Comparison of ENCODE assay signal across 7 cellular contexts in genomic region chr1:207828046-207828445, GRCh38.
A peak's percentile ranks its signal among the peaks of the same experiment; 100 is the strongest.
DNase-seq lines count a peak whose midpoint lies in the region; ATAC-seq and TF ChIP-seq lines count a peak whose summit lies in the region.

No MANE protein-coding gene starts in this region.

- peak overlapping the region; percentile 73 for H3K27ac Mint-ChIP-seq in activated CD8-positive, alpha-beta T cell treated with anti-CD3 and anti-CD28 coated beads for 36 hours

- TF ChIP-seq CTCF in HL-60 (IDR thresholded peaks at IDR 0.05; ENCODE audit: insufficient read depth, low read length) (no peak), stomach (IDR thresholded peaks at IDR 0.05) (no peak)
- no peak for TF ChIP-seq CTCF in activated CD8-positive, alpha-beta T cell treated with anti-CD3 and anti-CD28 coated beads for 36 hours (IDR thresholded peaks at IDR 0.05)

- H3K4me3 ChIP-seq in HL-60 (replicated peaks; ENCODE audit: insufficient read depth, low read length) (no peak overlapping the region), right cardiac atrium (ENCODE audit: low read length) (no peak overlapping the region), stomach (no peak overlapping the region)

- no peaks in the 10 kb centered on the region for H3K9me3 Mint-ChIP-seq in activated CD8-positive, alpha-beta T cell treated with anti-CD3 and anti-CD28 coated beads for 36 hours

- no peak for TF ChIP-seq EP300 in stomach (IDR thresholded peaks at IDR 0.05)

- no peaks in the 10 kb centered on the region for H3K36me3 ChIP-seq in stomach

- intact Hi-C loops in activated CD8-positive, alpha-beta T cell treated with anti-CD3 and anti-CD28 coated beads for 36 hours (cut with micrococcal nuclease): loop anchor here (1.0 to 5.0 kb wide), 2 partner anchors 43 to 134 kb away; no protein-coding TSS in a partner anchor
- intact Hi-C loops in right cardiac atrium (cut with DNase I) (loop anchor here in 3 of 4 donors (2.0 to 10.0 kb wide), 4 partner anchors 39 to 137 kb away; no protein-coding TSS in a partner anchor), stomach (cut with DNase I; ENCODE audit: low total_unique reads) (no loop called here)

- no peak for DNase-seq in HL-60 (ENCODE audit: low read depth in 1 of 2, low spot score in 1 of 2)
- DNase-seq in activated CD8-positive, alpha-beta T cell treated with anti-CD3 and anti-CD28 coated beads for 36 hours: no peak
- DNase-seq in right cardiac atrium: no peak
- no peak for DNase-seq in stomach
- DNase-seq in KG1 (lab: John Stamatoyannopoulos, UW): no peak
- DNase-seq in NCI-H82 treated with DMSO at 0.1 percent for 48 hours (lab: John Stamatoyannopoulos, UW; ENCODE audit: unreplicated experiment): no peak
- no peak for DNase-seq in NCI-H1092 (lab: John Stamatoyannopoulos, UW)

- no peak for ATAC-seq in activated CD8-positive, alpha-beta T cell treated with anti-CD3 and anti-CD28 coated beads for 36 hours
- no peak for ATAC-seq in right cardiac atrium

- H3K4me3 Mint-ChIP-seq in activated CD8-positive, alpha-beta T cell treated with anti-CD3 and anti-CD28 coated beads for 36 hours: no peak overlapping the region

- H3K36me3 Mint-ChIP-seq in activated CD8-positive, alpha-beta T cell treated with anti-CD3 and anti-CD28 coated beads for 36 hours (ENCODE audit: low read depth): peaks cover 20% of the 10 kb centered on the region

- H3K4me1 Mint-ChIP-seq in activated CD8-positive, alpha-beta T cell treated with anti-CD3 and anti-CD28 coated beads for 36 hours (ENCODE audit: low read depth): peaks cover 95% of the 10 kb centered on the region

- no peak for TF ChIP-seq POLR2A in stomach (IDR thresholded peaks at IDR 0.05)

- 59% methylated on average over 5 of the region's 5 CpGs for WGBS in right cardiac atrium
- 45 to 74% (median 63%) methylated on average over 5 of the region's 5 CpGs for WGBS in stomach, 5 donors

- H3K27ac ChIP-seq in HL-60 (replicated peaks) (peak overlapping the region; percentile 84), right cardiac atrium (ENCODE audit: low read length) (peak overlapping the region; percentile 71), stomach (peak overlapping the region; percentile 77 to 99 (median 97))

- CTCF ChIA-PET in activated CD8-positive, alpha-beta T cell treated with anti-CD3 and anti-CD28 coated beads for 36 hours (lab: Charles Lee): interaction anchor here (1.2 to 11.3 kb wide), 7 partner anchors 9 to 136 kb away, joined by 5 to 387 read pairs (median 10); no protein-coding TSS in a partner anchor

- H3K9me3 ChIP-seq in right cardiac atrium (ENCODE audit: control insufficient read depth, low read length) (no peaks in the 10 kb centered on the region), stomach (no peaks in the 10 kb centered on the region)

- H3K27me3 ChIP-seq in HL-60 (ENCODE audit: insufficient read depth, poor library complexity, severe bottlenecking) (no peaks in the 10 kb centered on the region), right cardiac atrium (ENCODE audit: control insufficient read depth, insufficient read depth) (no peaks in the 10 kb centered on the region), stomach (no peaks in the 10 kb centered on the region)

- no peaks in the 10 kb centered on the region for H3K27me3 Mint-ChIP-seq in activated CD8-positive, alpha-beta T cell treated with anti-CD3 and anti-CD28 coated beads for 36 hours

- peaks cover 46% of the 10 kb centered on the region for H3K4me1 ChIP-seq in right cardiac atrium (ENCODE audit: control insufficient read depth, insufficient read depth, low read length)
- H3K4me1 ChIP-seq in stomach: peaks cover 71 to 91% (median 82%) of the 10 kb centered on the region in 4 donors

- POLR2A ChIA-PET in activated CD8-positive, alpha-beta T cell treated with anti-CD3 and anti-CD28 coated beads for 36 hours (lab: Charles Lee): interaction anchor here (1.5 to 3.4 kb wide), 2 partner anchors 35 to 40 kb away, joined by 5 to 28 read pairs; no protein-coding TSS in a partner anchor
